In the genomic region with DNA sequence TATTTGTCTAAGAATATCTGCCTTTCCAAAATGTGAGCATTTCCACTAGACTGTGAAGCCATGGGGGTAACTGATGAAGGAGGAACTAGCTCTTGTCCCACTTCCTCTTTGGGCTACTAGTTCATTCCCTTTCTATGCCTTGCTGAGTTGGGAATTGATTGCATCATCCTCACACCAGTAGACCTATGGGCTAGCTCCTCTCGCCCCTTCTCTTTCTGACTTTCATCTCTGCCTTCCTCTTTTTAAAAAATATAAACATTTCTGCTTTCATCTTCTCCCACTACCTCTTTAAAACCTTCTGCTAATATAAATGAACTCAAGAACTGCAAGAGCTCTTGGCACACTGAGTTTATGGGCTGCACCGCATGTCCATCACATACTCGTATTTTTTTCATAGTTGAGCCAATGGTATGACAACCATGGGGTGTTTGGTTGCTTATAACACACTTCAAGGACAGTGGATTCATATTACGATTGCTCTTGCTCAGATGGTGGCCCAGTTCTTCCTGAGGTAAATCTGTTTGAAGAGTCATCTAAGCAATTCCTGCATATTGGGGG, we compare ENCODE assay signal across 8 cellular contexts.
DNase-seq lines count a peak whose midpoint lies in the region; ATAC-seq and TF ChIP-seq lines count a peak whose summit lies in the region.

No MANE protein-coding gene starts in this region.

- H2AFZ ChIP-seq in H9 (ENCODE audit: low read length) (peak overlapping the region; percentile 83), PC-3 (ENCODE audit: low read length) (peak overlapping the region; percentile 4; the same call in 1 of the 2 replicates)

- H2BK12ac ChIP-seq in H9 (ENCODE audit: insufficient read length, low read depth, low read length) = no peak overlapping the region

- no peaks in the 10 kb centered on the region for H3K23me2 ChIP-seq in H9 (ENCODE audit: insufficient read length, low read depth, low read length, poor library complexity, severe bottlenecking)

- H2BK15ac ChIP-seq in H9 (ENCODE audit: low read depth, low read length) = no peak overlapping the region

- H3K56ac ChIP-seq in H9 (ENCODE audit: insufficient read length, low read depth, low read length) = no peak overlapping the region

- no peaks in the 10 kb centered on the region for H3K79me1 ChIP-seq in H9 (ENCODE audit: insufficient read depth, low read depth, low read length, poor library complexity, severe bottlenecking)

- no peak overlapping the region for H2AK5ac ChIP-seq in H9 (ENCODE audit: insufficient read length, low read length)

- H3K27me3 ChIP-seq in H9 (ENCODE audit: insufficient read depth, low read length) = no peaks in the 10 kb centered on the region
- no peaks in the 10 kb centered on the region for H3K27me3 ChIP-seq in PC-3 (ENCODE audit: low read length)

- peaks cover 0 to 3% (median 0%) of the 10 kb centered on the region in 3 experiments; a peak in 3 of 7 replicates for H3K36me3 Mint-ChIP-seq in H9 (ENCODE audit: insufficient read depth in 1 of 3, low read depth in 3 of 3)

- no peak overlapping the region for H3K4ac ChIP-seq in H9 (ENCODE audit: low read depth, low read length)

- CTCF ChIA-PET in PC-3 (lab: Charles Lee) = no interaction called here

- H3K4me3 Mint-ChIP-seq in H9 = no peak overlapping the region

- WGBS in H9 (ENCODE audit: extremely low coverage, insufficient read length, low lambda C conversion rate) = no CpG with 5 or more reads among the region's 4 CpGs

- intact Hi-C loops in PC-3 (cut with micrococcal nuclease) = no loop called here
- intact Hi-C loops in left colon (cut with DNase I, micrococcal nuclease) = no loop called here

- H3K4me1 ChIP-seq in H9 (ENCODE audit: insufficient read depth, low read length) (peaks cover 5% of the 10 kb centered on the region), PC-3 (ENCODE audit: insufficient read depth, low read length) (peaks cover 72% of the 10 kb centered on the region)

- H3K4me3 ChIP-seq in PC-3 (ENCODE audit: low read length) = no peak overlapping the region

- H2BK120ac ChIP-seq in H9 (ENCODE audit: low read depth, low read length, poor library complexity, severe bottlenecking) = peak overlapping the region; percentile 4

- no peak overlapping the region for H4K8ac ChIP-seq in H9 (replicated peaks; ENCODE audit: insufficient read length, low read depth, low read length)

- no peak overlapping the region for H4K91ac ChIP-seq in H9 (ENCODE audit: insufficient read length, low read depth, low read length)

- H3T11ph ChIP-seq in H9 (ENCODE audit: low read length) = no peak overlapping the region

- peak; percentile 21 for DNase-seq in COLO668 (lab: John Stamatoyannopoulos, UW; ENCODE audit: unreplicated experiment)
- DNase-seq in H9 = no peak
- DNase-seq in PC-3 = peak; percentile 58
- DNase-seq in left colon = no peak
- no peak for DNase-seq in ureter (ENCODE audit: low spot score)
- DNase-seq in HK-2 (ENCODE audit: unreplicated experiment) = no peak
- DNase-seq in GM13976 (ENCODE audit: low spot score) = no peak
- no peak for DNase-seq in activated CD8-positive, alpha-beta memory T cell treated with anti-CD3 and anti-CD28 coated beads for 24 hours

- BruUV-seq in PC-3 (replicated peaks; lab: Mats Ljungman, UMichigan) = no TSS peak

- no peak overlapping the region for H4K5ac ChIP-seq in H9 (ENCODE audit: insufficient read length, low read depth, low read length)

- no peaks in the 10 kb centered on the region for H4K20me1 ChIP-seq in H9 (ENCODE audit: control insufficient read depth, insufficient read depth, insufficient read length)
- no peaks in the 10 kb centered on the region for H4K20me1 ChIP-seq in PC-3 (ENCODE audit: low read length)

- H3K9me3 ChIP-seq in H9 (ENCODE audit: control insufficient read depth, low read depth, low read length) (no peaks in the 10 kb centered on the region), PC-3 (ENCODE audit: low read length) (no peaks in the 10 kb centered on the region)

- in situ Hi-C loops in GM13976 (cut with MboI; ENCODE audit: low sequenced_read_pairs, unreplicated experiment) = no loop called here

- no peak overlapping the region for H3K9ac ChIP-seq in H9 (ENCODE audit: extremely low read depth, insufficient read length, low read length)
- H3K9ac ChIP-seq in PC-3 (ENCODE audit: low read length) = no peak overlapping the region

- peaks cover 0 to 3% of the 10 kb centered on the region in 2 experiments; a peak in 2 of 5 replicates for H3K9me3 Mint-ChIP-seq in H9

- ATAC-seq in PC-3 = no peak
- ATAC-seq in left colon = peak; percentile 34

- peaks cover 20% of the 10 kb centered on the region for H3F3A ChIP-seq in PC-3 (ENCODE audit: low read length, unreplicated experiment)

- H3K27ac ChIP-seq in H9 (ENCODE audit: insufficient read length, low read depth, low read length) (no peak overlapping the region), PC-3 (ENCODE audit: low read length) (peak overlapping the region; percentile 49)

- H3K4me2 ChIP-seq in H9 (ENCODE audit: insufficient read depth, insufficient read length, low read length) (no peak overlapping the region), PC-3 (ENCODE audit: low read length) (peak overlapping the region; percentile 4)

- no peak overlapping the region for H3K23ac ChIP-seq in H9 (ENCODE audit: insufficient read length, low read depth, low read length)

- no peak overlapping the region for H2BK20ac ChIP-seq in H9 (ENCODE audit: low read depth, low read length, poor library complexity, severe bottlenecking)

- POLR2A ChIA-PET in PC-3 (lab: Charles Lee; ENCODE audit: unreplicated experiment) = interaction anchor here (1.1 kb wide), 1 partner anchor 9 kb away, joined by 3 read pairs; no protein-coding TSS in a partner anchor

- H3K9me2 ChIP-seq in PC-3 (replicated peaks; ENCODE audit: low read length) = no peaks in the 10 kb centered on the region

- H3K4me1 Mint-ChIP-seq in H9 = peaks cover 10 to 19% of the 10 kb centered on the region in 2 experiments

- H3K36me3 ChIP-seq in PC-3 (ENCODE audit: low read depth, low read length) = no peaks in the 10 kb centered on the region

- no peak for TF ChIP-seq CTCF in H9 (conservative IDR thresholded peaks at IDR 0.05)
- no peak for TF ChIP-seq CTCF in PC-3 (conservative IDR thresholded peaks at IDR 0.05; ENCODE audit: low read depth, low read length)
- no peak for TF ChIP-seq CTCF in GM13976 (IDR thresholded peaks at IDR 0.05; ENCODE audit: borderline replicate concordance, control extremely low read depth, extremely low read depth, insufficient read depth, missing control alignments)

- H3K14ac ChIP-seq in H9 (ENCODE audit: insufficient read depth, low read length) = no peak overlapping the region; the same call in 1 of the 2 replicates

- peak overlapping the region; percentile 14 for H3K18ac ChIP-seq in H9 (ENCODE audit: insufficient read length, low read depth, low read length)

- H3K79me2 ChIP-seq in H9 (ENCODE audit: insufficient read depth, low read length) = no peaks in the 10 kb centered on the region
- no peaks in the 10 kb centered on the region for H3K79me2 ChIP-seq in PC-3 (ENCODE audit: low read length)

- H3K27ac Mint-ChIP-seq in H9 = peak overlapping the region in 1 of 3 experiments; percentile 49; a peak in 2 of 7 replicates

- H3K27me3 Mint-ChIP-seq in H9 (ENCODE audit: low read depth) = no peaks in the 10 kb centered on the region

- H2BK5ac ChIP-seq in H9 (ENCODE audit: insufficient read length, low read length) = no peak overlapping the region

Comparison
In these comparisons a context has a peak if more than half of its experiments do, and no peak if none do; other contexts are left out.
1. DNase-seq: peak in COLO668 (single experiment) and PC-3 (single experiment); none in H9 (single experiment), left colon (0 of 2), ureter (single experiment), HK-2 (single experiment), GM13976 (single experiment) and activated CD8-positive, alpha-beta memory T cell treated with anti-CD3 and anti-CD28 coated beads for 24 hours (single experiment).